8 cellular contexts compared by ENCODE assay signal in genomic region chr7:94654764-94655561, GRCh38. TPM values are rescaled to one million over a fixed set of nuclear protein-coding genes. Genes with fewer than 3 reads are reported as not detected.
DNase-seq lines count a peak whose midpoint lies in the region; ATAC-seq and TF ChIP-seq lines count a peak whose summit lies in the region.

No MANE protein-coding gene starts in this region.

- ATAC-seq in HG03469 (IDR thresholded peaks at IDR 0.05; ENCODE audit: unreplicated experiment): no peak
- no peak for ATAC-seq in activated CD4-positive, CD25-positive, alpha-beta regulatory T cell treated with anti-CD3 and anti-CD28 coated beads, Interleukin-2, amount 50 U/mL, for 24 hours

- H3K36me3 ChIP-seq in ectodermal cell (ENCODE audit: control insufficient read depth, insufficient read depth, low read length): no peaks in the 10 kb centered on the region
- no peaks in the 10 kb centered on the region for H3K36me3 ChIP-seq in transverse colon

- H3K4me3 ChIP-seq in GM12875 (ENCODE audit: low read depth, low read length) (peak overlapping the region; percentile 79), ectodermal cell (ENCODE audit: insufficient read depth, low read depth, low read length) (peak overlapping the region; percentile 64), transverse colon (peak overlapping the region; percentile 21 to 66 (median 42))

- H3K4me1 ChIP-seq in ectodermal cell (ENCODE audit: control insufficient read depth, insufficient read depth, low read length): peaks cover 9% of the 10 kb centered on the region
- H3K4me1 ChIP-seq in transverse colon: peaks cover 0 to 35% (median 9%) of the 10 kb centered on the region in 4 donors

- TF ChIP-seq EP300 in transverse colon (IDR thresholded peaks at IDR 0.05; ENCODE audit: low read depth): no peak

- in situ Hi-C loops in transverse colon (cut with MboI; ENCODE audit: low pct_ligation_motif_present in 1 of 4, low pct_unique_long_range_greater_than_20kb in 1 of 4, low sequenced_read_pairs in 3 of 4): no loop called here

- no peak overlapping the region for H3K27ac ChIP-seq in ectodermal cell (ENCODE audit: insufficient read depth, low read depth, low read length, poor library complexity, severe bottlenecking)
- H3K27ac ChIP-seq in transverse colon: peak overlapping the region; percentile 63 to 79 (median 76)

- TF ChIP-seq POLR2A in transverse colon (IDR thresholded peaks at IDR 0.05): no peak

- TF ChIP-seq CTCF in GM12875 (IDR thresholded peaks at IDR 0.05; ENCODE audit: borderline replicate concordance, insufficient read depth, low read depth, low read length) (no peak), transverse colon (IDR thresholded peaks at IDR 0.05) (no peak)

- H3K27me3 ChIP-seq in ectodermal cell (ENCODE audit: control insufficient read depth, insufficient read depth, low read length, poor library complexity, severe bottlenecking): no peaks in the 10 kb centered on the region
- peaks cover 56% of the 10 kb centered on the region for H3K27me3 ChIP-seq in transverse colon

- no peaks in the 10 kb centered on the region for H3K9me3 ChIP-seq in ectodermal cell (ENCODE audit: control insufficient read depth, low read length)
- H3K9me3 ChIP-seq in transverse colon: no peaks in the 10 kb centered on the region

- DNase-seq in A172 (ENCODE audit: low spot score) (peak; percentile 27), RPMI8226 (peak; percentile 68), medulla oblongata (ENCODE audit: extremely low spot score) (peak; percentile 30), transverse colon (no peak)

- intact Hi-C loops in transverse colon (cut with DNase I; ENCODE audit: low total_unique reads): loop anchor here (5.0 kb wide), 1 partner anchor 358 kb away; no protein-coding TSS in a partner anchor

- 3% methylated on average over 33 of the region's 33 CpGs for WGBS in ectodermal cell, 2 experiments
- 8 to 43% methylated on average over 2 to 33 of the region's 33 CpGs for WGBS in transverse colon (ENCODE audit: low coverage in 1 of 2), 2 donors

RNA-seq across cellular contexts. Expression of gene SGCE, which starts 1.0 kb away (rescaled TPM):
- 24.0 and 25.0 TPM in 2 replicates for total RNA-seq in A172 (2014; rRNA removed; shearing (Covaris generic))
- polyA plus RNA-seq in ectodermal cell (2013, experiment 1 of 4): 49.7 TPM
- polyA plus RNA-seq in ectodermal cell (2013, experiment 2 of 4): 52.8 TPM
- 58.0 TPM for polyA plus RNA-seq in ectodermal cell (2013, experiment 3 of 4)
- 66.3 TPM for polyA plus RNA-seq in ectodermal cell (2013, experiment 4 of 4)
- total RNA-seq in transverse colon: 10 to 100 TPM; 24.1 to 62.1 (median 33.2) TPM
